ENCODE assay signal across 9 cellular contexts in the genomic region with DNA sequence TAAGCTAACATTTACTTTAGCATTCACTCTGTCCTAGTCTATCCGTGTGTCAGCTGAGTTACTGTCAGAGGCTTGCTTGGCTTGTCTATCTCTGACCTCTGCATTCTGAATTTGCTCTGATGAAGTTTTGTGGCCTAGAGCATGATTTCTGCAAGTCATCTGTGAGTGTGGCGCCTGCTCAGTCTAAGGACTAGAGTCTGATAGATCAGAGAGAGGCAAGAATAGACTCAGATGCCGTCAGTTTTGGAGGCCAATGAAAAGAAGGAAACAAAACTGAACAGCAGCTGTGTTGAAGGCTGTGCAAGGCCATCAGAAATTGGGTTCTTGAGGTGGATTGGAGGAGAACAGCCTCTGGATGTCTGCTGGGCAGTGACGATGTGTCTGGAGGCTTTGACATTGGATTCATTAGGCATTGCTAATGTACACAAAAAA.
DNase-seq lines count a peak whose midpoint lies in the region; ATAC-seq, FAIRE-seq and TF ChIP-seq lines count a peak whose summit lies in the region.
"Had no signal": no experiment of that assay in that cellular context is flagged by ENCODE, and none has a peak within 500 bp of the region (broad histone marks: within the 10 kb centered on the region; RNA-seq: fewer than 3 reads in every experiment).

No MANE protein-coding gene starts in this region.

- CTCF ChIA-PET in A549 (lab: Yijun Ruan, JAX) (no interaction called here), Caco-2 (lab: Charles Lee) (no interaction called here)

- intact Hi-C loops in Caco-2 (cut with micrococcal nuclease; ENCODE audit: unreplicated experiment), result no loop called here

- H3K27me3 Mint-ChIP-seq in neural crest cell (ENCODE audit: low read depth) (no peaks in the 10 kb centered on the region), Caco-2 (ENCODE audit: insufficient read depth, unreplicated experiment) (peaks cover 5% of the 10 kb centered on the region)

- peak in 1 of 2 experiments; percentile 53 for DNase-seq in A549 (ENCODE audit: low read depth in 1 of 2, low spot score in 1 of 2)
- DNase-seq in SK-MEL-5 (ENCODE audit: low read depth, low spot score), result peak; percentile 89
- DNase-seq in fibroblast of pulmonary artery (ENCODE audit: low read depth), result peak; percentile 37
- no peak for DNase-seq in neural crest cell (ENCODE audit: low read depth, low spot score)
- no peak for DNase-seq in Caco-2
- DNase-seq in activated T-cell treated with anti-CD3 and anti-CD28 coated beads, Interleukin-2, amount 50 U/mL, for 1 hour, result no peak
- DNase-seq in NCI-H82 (lab: John Stamatoyannopoulos, UW), result no peak
- DNase-seq in activated CD8-positive, alpha-beta memory T cell treated with anti-CD3 and anti-CD28 coated beads, Interleukin-2, amount 50 U/mL, for 48 hours, result no peak
- DNase-seq: effector CD4-positive, alpha-beta T cell had no signal

- WGBS in A549 (ENCODE audit: missing lambda C conversion rate), result 47% methylated on average over 4 of the region's 4 CpGs

- H3K4me3 Mint-ChIP-seq in neural crest cell (peak overlapping the region; percentile 9), Caco-2 (ENCODE audit: unreplicated experiment) (no peak overlapping the region)

- H3K27ac ChIP-seq in A549, result no peak overlapping the region

- H3K4me1 Mint-ChIP-seq in neural crest cell (peaks cover 40% of the 10 kb centered on the region), Caco-2 (ENCODE audit: low read depth, unreplicated experiment) (peaks cover 5% of the 10 kb centered on the region)

- H3K36me3 ChIP-seq in Caco-2 (ENCODE audit: control insufficient read depth, insufficient read depth, low read length), result no peaks in the 10 kb centered on the region

- no peak for TF ChIP-seq CTCF in A549 (IDR thresholded peaks at IDR 0.05)
- TF ChIP-seq CTCF in fibroblast of pulmonary artery (IDR thresholded peaks at IDR 0.05; ENCODE audit: low read length, missing control alignments), result no peak
- TF ChIP-seq CTCF in neural crest cell (conservative IDR thresholded peaks at IDR 0.05), result no peak
- TF ChIP-seq CTCF in Caco-2 (IDR thresholded peaks at IDR 0.05; ENCODE audit: insufficient read depth in 1 of 2, low read depth in 1 of 2, low read length in 1 of 2, severe bottlenecking in 1 of 2, unreplicated experiment in 1 of 2), result no peak

- FAIRE-seq in A549 (lab: Jason Lieb, UNC), result no peak

- in situ Hi-C loops in SK-MEL-5 (cut with HindIII; ENCODE audit: low pct_unique_long_range_greater_than_20kb, low sequenced_read_pairs), result no loop called here

- no peaks in the 10 kb centered on the region for H3K9me3 ChIP-seq in A549
- no peaks in the 10 kb centered on the region for H3K9me3 ChIP-seq in Caco-2

- ATAC-seq in A549, result peak in 1 of 2 experiments; percentile 83; a peak in 3 of 6 replicates

- POLR2A ChIA-PET in A549 (lab: Yijun Ruan, JAX) (no interaction called here), Caco-2 (lab: Charles Lee) (no interaction called here)

- no peaks in the 10 kb centered on the region for H3K27me3 ChIP-seq in Caco-2 (replicated peaks; ENCODE audit: control insufficient read depth, insufficient read depth, low read length)

- no peak overlapping the region for H3K4me2 ChIP-seq in A549

- no peak for TF ChIP-seq RAD21 in A549 (conservative IDR thresholded peaks at IDR 0.05 in 1 of 2, IDR thresholded peaks at IDR 0.05 in 1 of 2)

- TF ChIP-seq POLR2A in A549 (IDR thresholded peaks at IDR 0.05; ENCODE audit: low read length), result no peak

- H3K4me3 ChIP-seq in A549, result no peak overlapping the region
- H3K4me3 ChIP-seq in fibroblast of pulmonary artery (replicated peaks; ENCODE audit: low read depth, low read length), result no peak overlapping the region
- H3K4me3 ChIP-seq in Caco-2 (ENCODE audit: low read depth, low read length), result no peak overlapping the region

- H3K36me3 Mint-ChIP-seq in neural crest cell (ENCODE audit: low read depth), result peaks cover 11% of the 10 kb centered on the region
- no peaks in the 10 kb centered on the region for H3K36me3 Mint-ChIP-seq in Caco-2 (ENCODE audit: insufficient read depth, unreplicated experiment)

- peaks cover 5% of the 10 kb centered on the region; the same call in 1 of the 3 replicates for H3K4me1 ChIP-seq in A549
- no peaks in the 10 kb centered on the region for H3K4me1 ChIP-seq in Caco-2

- no TSS peak for BruUV-seq in Caco-2 (replicated peaks; lab: Mats Ljungman, UMichigan)

- TF ChIP-seq EP300 in A549 (IDR thresholded peaks at IDR 0.05), result no peak

- peak overlapping the region; percentile 20 for H3K27ac Mint-ChIP-seq in neural crest cell (ENCODE audit: unreplicated experiment)
- H3K27ac Mint-ChIP-seq in Caco-2 (ENCODE audit: unreplicated experiment), result no peak overlapping the region

- H3K9me3 Mint-ChIP-seq in neural crest cell (peaks cover 2% of the 10 kb centered on the region), Caco-2 (ENCODE audit: unreplicated experiment) (no peaks in the 10 kb centered on the region)

TF ChIP-seq in A549, 52 proteins besides CTCF, POLR2A, EP300 and RAD21:
- TF ChIP-seq HOXA7 (CRISPR knock-in tag; IDR thresholded peaks at IDR 0.05) (no peak), CHD4 (IDR thresholded peaks at IDR 0.05; ENCODE audit: borderline replicate concordance) (no peak), HEYL (CRISPR knock-in tag; IDR thresholded peaks at IDR 0.05) (no peak), MAFK (IDR thresholded peaks at IDR 0.05; ENCODE audit: partially characterized antibody) (peak; percentile 15), MYC (IDR thresholded peaks at IDR 0.05; ENCODE audit: borderline replicate concordance, low read length) (no peak), KDM5A (IDR thresholded peaks at IDR 0.05) (no peak)
- TF ChIP-seq, protein P1, sequence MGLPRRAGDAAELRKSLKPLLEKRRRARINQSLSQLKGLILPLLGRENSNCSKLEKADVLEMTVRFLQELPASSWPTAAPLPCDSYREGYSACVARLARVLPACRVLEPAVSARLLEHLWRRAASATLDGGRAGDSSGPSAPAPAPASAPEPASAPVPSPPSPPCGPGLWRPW (IDR thresholded peaks at IDR 0.05), result no peak
- TF ChIP-seq, protein P2, sequence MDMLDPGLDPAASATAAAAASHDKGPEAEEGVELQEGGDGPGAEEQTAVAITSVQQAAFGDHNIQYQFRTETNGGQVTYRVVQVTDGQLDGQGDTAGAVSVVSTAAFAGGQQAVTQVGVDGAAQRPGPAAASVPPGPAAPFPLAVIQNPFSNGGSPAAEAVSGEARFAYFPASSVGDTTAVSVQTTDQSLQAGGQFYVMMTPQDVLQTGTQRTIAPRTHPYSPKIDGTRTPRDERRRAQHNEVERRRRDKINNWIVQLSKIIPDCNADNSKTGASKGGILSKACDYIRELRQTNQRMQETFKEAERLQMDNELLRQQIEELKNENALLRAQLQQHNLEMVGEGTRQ (IDR thresholded peaks at IDR 0.05), result no peak
TF ChIP-seq in A549: peak in this region for 1.

Comparison
In these comparisons a context has a peak if more than half of its experiments do, and no peak if none do; other contexts are left out.
1. DNase-seq: peak in SK-MEL-5 (single experiment) and fibroblast of pulmonary artery (single experiment); none in neural crest cell (single experiment), Caco-2 (0 of 2), activated T-cell treated with anti-CD3 and anti-CD28 coated beads, Interleukin-2, amount 50 U/mL, for 1 hour (single experiment), NCI-H82 (single experiment) and activated CD8-positive, alpha-beta memory T cell treated with anti-CD3 and anti-CD28 coated beads, Interleukin-2, amount 50 U/mL, for 48 hours (single experiment).